10 cellular contexts compared by ENCODE assay signal in the genomic region with DNA sequence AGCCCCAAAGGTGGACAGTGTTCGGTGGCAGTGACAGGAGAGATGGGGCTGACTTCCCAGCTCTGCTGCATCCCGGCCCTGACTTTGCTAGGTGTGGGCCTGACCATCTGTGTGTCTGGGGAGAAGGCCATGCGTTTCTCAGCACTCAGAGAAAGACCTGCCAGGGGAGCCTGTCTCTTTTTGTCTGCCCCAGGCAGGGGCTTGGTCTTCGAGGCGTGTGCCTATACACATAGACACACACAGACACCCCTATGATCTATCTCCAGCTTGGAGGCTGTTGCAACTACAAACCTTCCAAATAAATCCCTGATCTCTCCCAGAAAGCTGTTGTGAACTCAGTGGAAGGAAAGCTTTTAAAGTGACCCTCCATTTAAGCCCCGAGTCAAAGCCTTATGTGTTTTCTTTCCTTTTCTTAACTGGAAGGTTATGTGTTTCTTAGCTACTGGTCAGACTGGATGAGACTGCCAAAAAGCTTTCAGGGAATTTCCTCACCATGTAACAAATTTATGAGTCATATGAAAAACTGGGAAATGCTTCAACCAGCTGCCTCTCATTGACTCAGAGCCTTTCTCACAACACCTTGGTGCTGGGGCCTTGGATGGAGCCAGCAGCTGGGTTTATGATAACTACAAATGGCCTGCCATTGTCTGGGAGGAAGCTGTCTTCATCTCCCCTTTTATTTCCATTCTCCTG.
DNase-seq lines count a peak whose midpoint lies in the region; ATAC-seq, FAIRE-seq and TF ChIP-seq lines count a peak whose summit lies in the region.
"Had no signal": no experiment of that assay in that cellular context is flagged by ENCODE, and none has a peak within 500 bp of the region (broad histone marks: within the 10 kb centered on the region; RNA-seq: fewer than 3 reads in every experiment).

No MANE protein-coding gene starts in this region.

- peak overlapping the region in 1 of 3 experiments; percentile 39 for H3K4me3 ChIP-seq in endothelial cell of umbilical vein (replicated peaks in 1 of 3; ENCODE audit: insufficient read depth in 1 of 3, low read depth in 1 of 3, low read length in 3 of 3)
- H3K4me3 ChIP-seq: BLaER1 treated with 17β-estradiol and CSF1 and Interleukin-3, amounts not matched to agents 10 nM and 100 nM had no signal

- intact Hi-C loops in endothelial cell of umbilical vein (cut with micrococcal nuclease): no loop called here

- no peak overlapping the region for H3K27ac Mint-ChIP-seq in WTC11

- BruUV-seq in endothelial cell of umbilical vein (replicated peaks; lab: Mats Ljungman, UMichigan): TSS peak; percentile 98

- no peaks in the 10 kb centered on the region for H4K20me1 ChIP-seq in endothelial cell of umbilical vein (replicated peaks; ENCODE audit: control insufficient read depth, extremely low read depth, insufficient read depth, low read length)
- H4K20me1 ChIP-seq: BLaER1 treated with 17β-estradiol and CSF1 and Interleukin-3, amounts not matched to agents 10 nM and 100 nM had no signal

- no peaks in the 10 kb centered on the region for H3K9me3 ChIP-seq in endothelial cell of umbilical vein (replicated peaks; ENCODE audit: control insufficient read depth, insufficient read depth, low read length)
- H3K9me3 ChIP-seq: BLaER1 treated with 17β-estradiol and CSF1 and Interleukin-3, amounts not matched to agents 10 nM and 100 nM had no signal

- peaks cover 26% of the 10 kb centered on the region for H3K4me1 Mint-ChIP-seq in WTC11

- H3K27me3 Mint-ChIP-seq in WTC11 (ENCODE audit: low read depth): no peaks in the 10 kb centered on the region

- no peaks in the 10 kb centered on the region for H3K36me3 Mint-ChIP-seq in WTC11

- no peaks in the 10 kb centered on the region for H3K27me3 ChIP-seq in endothelial cell of umbilical vein (ENCODE audit: control insufficient read depth in 2 of 2, insufficient read depth in 2 of 2, low read length in 2 of 2)
- H3K27me3 ChIP-seq: BLaER1 treated with 17β-estradiol and CSF1 and Interleukin-3, amounts not matched to agents 10 nM and 100 nM had no signal

- peak overlapping the region; percentile 94 for H3K27ac ChIP-seq in endothelial cell of umbilical vein (ENCODE audit: insufficient read depth, low read depth, low read length)
- H3K27ac ChIP-seq: BLaER1 treated with 17β-estradiol and CSF1 and Interleukin-3, amounts not matched to agents 10 nM and 100 nM had no signal

- peaks cover 22% of the 10 kb centered on the region for H3K4me1 ChIP-seq in endothelial cell of umbilical vein (ENCODE audit: control insufficient read depth, extremely low read depth, insufficient read depth, low read length)

- 0 out of 2 replicates have a peak, but pooled peaks cover 4% of the 10 kb centered on the region for H3K9me3 Mint-ChIP-seq in WTC11

- H3K9me1 ChIP-seq in endothelial cell of umbilical vein (replicated peaks; ENCODE audit: control insufficient read depth, extremely low read depth, insufficient read depth, low read length): no peaks in the 10 kb centered on the region

- FAIRE-seq in endothelial cell of umbilical vein (lab: Jason Lieb, UNC): peak; percentile 100

- dilution Hi-C loops in endothelial cell of umbilical vein (cut with MboI; ENCODE audit: extremely low pct_ligation_motif_present, low sequenced_read_pairs): no loop called here

- no peaks in the 10 kb centered on the region for H3K79me2 ChIP-seq in endothelial cell of umbilical vein (ENCODE audit: control insufficient read depth, insufficient read depth, low read length)

- H3K9ac ChIP-seq in endothelial cell of umbilical vein (replicated peaks; ENCODE audit: extremely low read depth, insufficient read depth, low read length): peak overlapping the region; percentile 68
- H3K9ac ChIP-seq: BLaER1 treated with 17β-estradiol and CSF1 and Interleukin-3, amounts not matched to agents 10 nM and 100 nM had no signal

- no peak overlapping the region for H3K4me3 Mint-ChIP-seq in WTC11

- TF ChIP-seq POLR2A in endothelial cell of umbilical vein (IDR thresholded peaks at IDR 0.05; ENCODE audit: low read depth, low read length) (no peak), GM18505 (IDR thresholded peaks at IDR 0.05; ENCODE audit: borderline replicate concordance, extremely low read depth, insufficient read depth, insufficient read length) (no peak)

- H2AFZ ChIP-seq in endothelial cell of umbilical vein (ENCODE audit: low read depth, low read length): peak overlapping the region; percentile 91

- POLR2A ChIA-PET in endothelial cell of umbilical vein (lab: Charles Lee): no interaction called here
- POLR2A ChIA-PET in WTC11 (lab: Charles Lee): no interaction called here

- H3K4me2 ChIP-seq in endothelial cell of umbilical vein (ENCODE audit: insufficient read depth, low read length): peak overlapping the region; percentile 64
- H3K4me2 ChIP-seq: BLaER1 treated with 17β-estradiol and CSF1 and Interleukin-3, amounts not matched to agents 10 nM and 100 nM had no signal

- CTCF ChIA-PET in endothelial cell of umbilical vein (lab: Charles Lee) (interaction anchor here (0.9 to 7.8 kb wide), 7 partner anchors 13 to 166 kb away, joined by 3 to 110 read pairs (median 4); no protein-coding TSS in a partner anchor), WTC11 (lab: Charles Lee) (interaction anchor here (0.6 to 3.6 kb wide), 4 partner anchors 15 to 103 kb away, joined by 3 to 22 read pairs (median 4); no protein-coding TSS in a partner anchor)

- no peaks in the 10 kb centered on the region for H3K36me3 ChIP-seq in endothelial cell of umbilical vein (ENCODE audit: control insufficient read depth in 2 of 2, extremely low read depth in 1 of 2, insufficient read depth in 2 of 2, low read length in 2 of 2)
- H3K36me3 ChIP-seq: BLaER1 treated with 17β-estradiol and CSF1 and Interleukin-3, amounts not matched to agents 10 nM and 100 nM had no signal

- ATAC-seq in HG03159 (IDR thresholded peaks at IDR 0.05; ENCODE audit: unreplicated experiment) (no peak), GM18505 (IDR thresholded peaks at IDR 0.05; ENCODE audit: unreplicated experiment) (no peak), WTC11 (no peak)

- TF ChIP-seq CTCF in endothelial cell of umbilical vein (IDR thresholded peaks at IDR 0.05; ENCODE audit: extremely low read depth in 1 of 2, insufficient read depth in 1 of 2, low read depth in 1 of 2, low read length in 2 of 2) (no peak), WTC11 (IDR thresholded peaks at IDR 0.05) (no peak)

- peak; percentile 65 for DNase-seq in 8988T
- DNase-seq in NCI-H446 treated with DMSO at 0.1 percent for 48 hours (lab: John Stamatoyannopoulos, UW): peak; percentile 9
- peak; percentile 97 for DNase-seq in endothelial cell of umbilical vein (ENCODE audit: low read depth, low spot score)
- peak; percentile 47 for DNase-seq in middle frontal gyrus (ENCODE audit: extremely low spot score, low spot score)
- no peak for DNase-seq in HT-29 (ENCODE audit: low spot score)
- DNase-seq in WTC11 (ENCODE audit: low spot score): no peak
- DNase-seq: KG1 had no signal

TF ChIP-seq in endothelial cell of umbilical vein, 7 proteins besides CTCF, POLR2A, EP300 and RAD21:
- TF ChIP-seq MYC (IDR thresholded peaks at IDR 0.05; ENCODE audit: low read depth, low read length) (no peak), POLR2AphosphoS5 (IDR thresholded peaks at IDR 0.05; ENCODE audit: insufficient read depth, low read depth, low read length) (peak; percentile 65), JUN (IDR thresholded peaks at IDR 0.05; ENCODE audit: borderline replicate concordance, insufficient read depth, insufficient read length, low read depth) (peak; percentile 84), EZH2 (IDR thresholded peaks at IDR 0.05; ENCODE audit: borderline replicate concordance, low read depth, low read length, severe bottlenecking) (no peak), FOS (IDR thresholded peaks at IDR 0.05; ENCODE audit: borderline replicate concordance, insufficient read depth, low read length) (peak; percentile 96), GATA2 (IDR thresholded peaks at IDR 0.05; ENCODE audit: insufficient read depth, insufficient read length, low read depth, low read length) (peak; percentile 11)
- TF ChIP-seq, protein P1, sequence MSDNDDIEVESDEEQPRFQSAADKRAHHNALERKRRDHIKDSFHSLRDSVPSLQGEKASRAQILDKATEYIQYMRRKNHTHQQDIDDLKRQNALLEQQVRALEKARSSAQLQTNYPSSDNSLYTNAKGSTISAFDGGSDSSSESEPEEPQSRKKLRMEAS (IDR thresholded peaks at IDR 0.05; ENCODE audit: insufficient read depth, insufficient read length): no peak

TF ChIP-seq in WTC11, 78 proteins besides CTCF, POLR2A, EP300 and RAD21 (continues in another document):
- TF ChIP-seq IRF2 (CRISPR knock-in tag; IDR thresholded peaks at IDR 0.05; ENCODE audit: borderline replicate concordance, low read depth): no peak
- TF ChIP-seq, protein P2, sequence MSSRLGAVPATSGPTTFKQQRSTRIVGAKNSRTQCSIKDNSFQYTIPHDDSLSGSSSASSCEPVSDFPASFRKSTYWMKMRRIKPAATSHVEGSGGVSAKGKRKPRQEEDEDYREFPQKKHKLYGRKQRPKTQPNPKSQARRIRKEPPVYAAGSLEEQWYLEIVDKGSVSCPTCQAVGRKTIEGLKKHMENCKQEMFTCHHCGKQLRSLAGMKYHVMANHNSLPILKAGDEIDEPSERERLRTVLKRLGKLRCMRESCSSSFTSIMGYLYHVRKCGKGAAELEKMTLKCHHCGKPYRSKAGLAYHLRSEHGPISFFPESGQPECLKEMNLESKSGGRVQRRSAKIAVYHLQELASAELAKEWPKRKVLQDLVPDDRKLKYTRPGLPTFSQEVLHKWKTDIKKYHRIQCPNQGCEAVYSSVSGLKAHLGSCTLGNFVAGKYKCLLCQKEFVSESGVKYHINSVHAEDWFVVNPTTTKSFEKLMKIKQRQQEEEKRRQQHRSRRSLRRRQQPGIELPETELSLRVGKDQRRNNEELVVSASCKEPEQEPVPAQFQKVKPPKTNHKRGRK (CRISPR knock-in tag; IDR thresholded peaks at IDR 0.05; ENCODE audit: borderline replicate concordance): no peak
- TF ChIP-seq, protein P3, sequence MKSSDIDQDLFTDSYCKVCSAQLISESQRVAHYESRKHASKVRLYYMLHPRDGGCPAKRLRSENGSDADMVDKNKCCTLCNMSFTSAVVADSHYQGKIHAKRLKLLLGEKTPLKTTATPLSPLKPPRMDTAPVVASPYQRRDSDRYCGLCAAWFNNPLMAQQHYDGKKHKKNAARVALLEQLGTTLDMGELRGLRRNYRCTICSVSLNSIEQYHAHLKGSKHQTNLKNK (CRISPR knock-in tag; IDR thresholded peaks at IDR 0.05): no peak

Comparison
In these comparisons a context has a peak if more than half of its experiments do, and no peak if none do; other contexts are left out.
1. DNase-seq: peak in 8988T (single experiment), NCI-H446 treated with DMSO at 0.1 percent for 48 hours (single experiment), endothelial cell of umbilical vein (single experiment) and middle frontal gyrus (single experiment); none in HT-29 (single experiment) and WTC11 (single experiment).